ENCODE assay signal across 25 cellular contexts in genomic region chr11:75408852-75409219, GRCh38. TPM values are rescaled to one million over a fixed set of nuclear protein-coding genes. Genes with fewer than 3 reads are reported as not detected.
"Had no signal": no experiment of that assay in that cellular context is flagged by ENCODE, and none has a peak within 500 bp of the region (broad histone marks: within the 10 kb centered on the region; RNA-seq: fewer than 3 reads in every experiment).

No MANE protein-coding gene starts in this region.

- H3K9me3 ChIP-seq: body of pancreas, left lung, sigmoid colon, transverse colon, vagina had no signal

- H3K27ac ChIP-seq: cardiac muscle cell, hepatocyte, left lung, sigmoid colon, transverse colon, vagina had no signal

- H3K4me3 ChIP-seq: body of pancreas, cardiac muscle cell, hepatocyte, left lung, lung, sigmoid colon, smooth muscle cell, transverse colon, vagina had no signal

- ATAC-seq: body of pancreas; naive thymus-derived CD4-positive, alpha-beta T cell; stimulated activated memory B cell treated with anti-CD40 and anti-IgM and Interleukin-4, amounts not matched to agents 10 μg/mL and 1 μg/mL and 100 μg/mL, for 72 hours had no signal

- DNase-seq: activated B cell treated with CpG ODN at 0.5 μM for 24 hours; activated CD4-positive, alpha-beta T cell treated with anti-CD3 and anti-CD28 coated beads for 4 hours; activated CD4-positive, alpha-beta T cell treated with anti-CD3 and anti-CD28 coated beads, Interleukin-2, amount 50 U/mL, for 48 hours; activated effector memory CD4-positive, alpha-beta T cell treated with anti-CD3 and anti-CD28 coated beads, Interleukin-2, amount 50 U/mL, for 16 hours; activated naive CD8-positive, alpha-beta T cell treated with anti-CD3 and anti-CD28 coated beads, Interleukin-2, amount 10 ng/mL, durations not matched to agents 7 days and 5 days; body of pancreas; effector CD4-positive, alpha-beta T cell; foreskin melanocyte; immature natural killer cell; kidney glomerular epithelial cell; left lung; naive thymus-derived CD4-positive, alpha-beta T cell; occipital lobe; posterior cingulate gyrus; sigmoid colon; stimulated activated CD4-positive, alpha-beta T cell treated with anti-CD3 and anti-CD28 coated beads, Interleukin-15, amount 100 ng/mL, for 24 hours; T-helper 1 cell; T-helper 9 cell; transverse colon had no signal

- H3K4me2 ChIP-seq: hepatocyte, smooth muscle cell had no signal

- H3K27me3 ChIP-seq: body of pancreas, cardiac muscle cell, hepatocyte, left lung, sigmoid colon, transverse colon, vagina had no signal

- H3K4me1 ChIP-seq: body of pancreas, sigmoid colon, transverse colon, vagina had no signal

- H2AFZ ChIP-seq: hepatocyte had no signal

RNA-seq across cellular contexts. Expression of gene KLHL35, which starts 24.2 kb away (rescaled TPM):
- total RNA-seq: vagina had no signal
